ENCODE assay signal across 1 cellular context in genomic region chr1:27402349-27402754, GRCh38.
TF ChIP-seq lines count a peak whose summit lies in the region.

No MANE protein-coding gene starts in this region.

TF ChIP-seq in K562, 482 proteins besides CTCF, POLR2A, EP300 and RAD21 (continues in another document):
- TF ChIP-seq ZNF507 (tag; conservative IDR thresholded peaks at IDR 0.05) (no peak), ZKSCAN3 (CRISPR knock-in tag; IDR thresholded peaks at IDR 0.05) (no peak), MBD2 (IDR thresholded peaks at IDR 0.05; ENCODE audit: borderline replicate concordance, low read depth) (no peak), SMARCA4 (IDR thresholded peaks at IDR 0.05) (no peak), MAFF (IDR thresholded peaks at IDR 0.05; ENCODE audit: low read length) (no peak), THAP12 (CRISPR knock-in tag; IDR thresholded peaks at IDR 0.05) (0 out of 2 replicates have a peak, but pooled peaks have one; percentile 19), AFF4 (CRISPR knock-in tag; IDR thresholded peaks at IDR 0.05) (no peak), DDX20 (tag; IDR thresholded peaks at IDR 0.05; ENCODE audit: low read depth) (no peak), HBP1 (CRISPR knock-in tag; IDR thresholded peaks at IDR 0.05) (no peak), KHSRP (IDR thresholded peaks at IDR 0.05) (no peak), ZNF511 (CRISPR knock-in tag; IDR thresholded peaks at IDR 0.05) (no peak), ZBTB9 (CRISPR knock-in tag; IDR thresholded peaks at IDR 0.05) (0 out of 2 replicates have a peak, but pooled peaks have one; percentile 9), ZBTB17 (CRISPR knock-in tag; IDR thresholded peaks at IDR 0.05) (no peak), ZNF584 (CRISPR knock-in tag; IDR thresholded peaks at IDR 0.05; ENCODE audit: low read depth) (no peak), BDP1 (IDR thresholded peaks at IDR 0.05; ENCODE audit: insufficient read depth, insufficient read length) (no peak), FOXO4 (CRISPR knock-in tag; IDR thresholded peaks at IDR 0.05) (no peak), HINFP (tag; conservative IDR thresholded peaks at IDR 0.05; ENCODE audit: low read depth) (no peak), ZNF324 (CRISPR knock-in tag; IDR thresholded peaks at IDR 0.05) (no peak), HMBOX1 (IDR thresholded peaks at IDR 0.05) (no peak), HMG20A (CRISPR knock-in tag; conservative IDR thresholded peaks at IDR 0.05) (no peak), MLLT1 (IDR thresholded peaks at IDR 0.05) (no peak), SRSF7 (optimal IDR thresholded peaks at IDR 0.05; ENCODE audit: low read depth, low read length) (no peak), POLR2AphosphoS5 (IDR thresholded peaks at IDR 0.05; ENCODE audit: control insufficient read depth, insufficient read depth, low read depth, low read length) (0 out of 2 replicates have a peak, but pooled peaks have one; percentile 46), MAFG (tag; conservative IDR thresholded peaks at IDR 0.05) (no peak), SRSF1 (IDR thresholded peaks at IDR 0.05; ENCODE audit: low read depth, low read length) (no peak), E2F4 (CRISPR knock-in tag; IDR thresholded peaks at IDR 0.05; ENCODE audit: low read depth) (no peak), ZNF263 (CRISPR knock-in tag; IDR thresholded peaks at IDR 0.05; ENCODE audit: borderline replicate concordance) (peak; percentile 45; the same call in 1 of the 2 replicates), RBM22 (IDR thresholded peaks at IDR 0.05; ENCODE audit: low read depth, low read length, poor library complexity, severe bottlenecking) (peak; percentile 85), SP2 (IDR thresholded peaks at IDR 0.05; ENCODE audit: extremely low read depth, low read depth, low read length, poor library complexity, severe bottlenecking) (no peak), ZFP91 (CRISPR knock-in tag; IDR thresholded peaks at IDR 0.05) (no peak), ILF3 (IDR thresholded peaks at IDR 0.05; ENCODE audit: borderline replicate concordance) (0 out of 2 replicates have a peak, but pooled peaks have one; percentile 27), ZNF592 (IDR thresholded peaks at IDR 0.05) (no peak), ZC3H4 (CRISPR knock-in tag; IDR thresholded peaks at IDR 0.05; ENCODE audit: borderline replicate concordance) (no peak), SUPT5H (IDR thresholded peaks at IDR 0.05) (peak; percentile 71), ZNF239 (CRISPR knock-in tag; IDR thresholded peaks at IDR 0.05) (no peak)
